In genomic region chr1:8822383-8823294, GRCh38 we compare ENCODE assay signal across 8 cellular contexts. TPM values are rescaled to one million over a fixed set of nuclear protein-coding genes. Genes with fewer than 3 reads are reported as not detected.
DNase-seq lines count a peak whose midpoint lies in the region; ATAC-seq, FAIRE-seq and TF ChIP-seq lines count a peak whose summit lies in the region.

No MANE protein-coding gene starts in this region.

- 0 out of 4 replicates have a peak overlapping the region, but pooled peaks of 1 of the 2 experiments have one; percentile 0 for H4K8ac ChIP-seq in IMR-90 (ENCODE audit: low read depth in 2 of 2, low read length in 2 of 2)

- H2AFZ ChIP-seq in IMR-90 (replicated peaks; ENCODE audit: low read length, poor library complexity) (no peak overlapping the region), SK-N-SH (ENCODE audit: low read depth) (no peak overlapping the region)

- peaks cover 17% of the 10 kb centered on the region for H3F3A ChIP-seq in SK-N-SH (replicated peaks; ENCODE audit: insufficient read depth)

- H3K4me1 ChIP-seq in A549, result peaks cover 18% of the 10 kb centered on the region
- H3K4me1 ChIP-seq in IMR-90 (ENCODE audit: control insufficient read depth, insufficient read depth, low read length), result peaks cover 8% of the 10 kb centered on the region
- peaks cover 2 to 23% of the 10 kb centered on the region in 2 experiments; a peak in 3 of 4 replicates for H3K4me1 ChIP-seq in SK-N-SH (ENCODE audit: control insufficient read depth in 1 of 2, insufficient read depth in 2 of 2, low read depth in 1 of 2, low read length in 1 of 2)
- peaks cover 0 to 43% (median 28%) of the 10 kb centered on the region in 9 donors for H3K4me1 ChIP-seq in heart right ventricle
- H3K4me1 ChIP-seq in thymus (ENCODE audit: control insufficient read depth, insufficient read depth, low read length), result no peaks in the 10 kb centered on the region

- H3K18ac ChIP-seq in IMR-90 (ENCODE audit: low read depth, low read length), result no peak overlapping the region

- H4K91ac ChIP-seq in IMR-90 (ENCODE audit: insufficient read depth, low read depth, low read length), result no peak overlapping the region

- no peak for DNase-seq in A549 (ENCODE audit: low read depth in 1 of 2, low spot score in 1 of 2)
- DNase-seq in IMR-90, result peak; percentile 89
- peak; percentile 58 for DNase-seq in SK-N-SH
- peak in 1 of 2 donors; percentile 51 for DNase-seq in heart right ventricle
- DNase-seq in stimulated activated CD4-positive, alpha-beta T cell treated with anti-CD3 and anti-CD28 coated beads, Interleukin-4, amount 100 ng/mL, for 24 hours, result no peak
- no peak for DNase-seq in NOMO-1 treated with DMSO at 0.1 percent for 48 hours (lab: John Stamatoyannopoulos, UW; ENCODE audit: unreplicated experiment)

- H3K9me3 ChIP-seq in A549 (no peaks in the 10 kb centered on the region), IMR-90 (ENCODE audit: control insufficient read depth, insufficient read depth, low read length) (no peaks in the 10 kb centered on the region), SK-N-SH (no peaks in the 10 kb centered on the region), heart right ventricle (no peaks in the 10 kb centered on the region), thymus (ENCODE audit: control insufficient read depth) (no peaks in the 10 kb centered on the region)

- no peak overlapping the region for H2BK5ac ChIP-seq in IMR-90 (ENCODE audit: low read depth, low read length, poor library complexity, severe bottlenecking)

- H3K4me2 ChIP-seq in A549 (peak overlapping the region; percentile 34; the same call in 1 of the 3 replicates), IMR-90 (ENCODE audit: low read depth, low read length) (peak overlapping the region; percentile 21), SK-N-SH (peak overlapping the region; percentile 27; the same call in 1 of the 2 replicates)

- no peak overlapping the region for H2BK15ac ChIP-seq in IMR-90 (ENCODE audit: low read depth, low read length)

- no peaks in the 10 kb centered on the region for H3K79me2 ChIP-seq in SK-N-SH (ENCODE audit: insufficient read depth)

- 0 out of 2 replicates have a peak overlapping the region, but pooled peaks have one; percentile 1 for H2BK120ac ChIP-seq in IMR-90 (ENCODE audit: low read depth, low read length)

- no peak for FAIRE-seq in A549 (lab: Jason Lieb, UNC)

- H3K23ac ChIP-seq in IMR-90 (ENCODE audit: low read depth, low read length), result no peak overlapping the region

- TF ChIP-seq CTCF in A549 (IDR thresholded peaks at IDR 0.05) (no peak), IMR-90 (conservative IDR thresholded peaks at IDR 0.05; ENCODE audit: low read depth, low read length) (no peak), SK-N-SH (IDR thresholded peaks at IDR 0.05) (no peak), heart right ventricle (IDR thresholded peaks at IDR 0.05) (no peak)

- in situ Hi-C loops in IMR-90 (cut with MboI; ENCODE audit: low sequenced_read_pairs), result no loop called here

- no peak overlapping the region for H2BK20ac ChIP-seq in IMR-90 (ENCODE audit: low read depth, low read length)

- H3K9me2 ChIP-seq in SK-N-SH, result no peaks in the 10 kb centered on the region

- no peaks in the 10 kb centered on the region for H3K79me1 ChIP-seq in IMR-90 (ENCODE audit: low read depth in 1 of 2, low read length in 2 of 2)

- no peak overlapping the region for H3K9ac ChIP-seq in IMR-90 (ENCODE audit: low read depth, low read length)
- H3K9ac ChIP-seq in SK-N-SH, result no peak overlapping the region

- POLR2A ChIA-PET in A549 (lab: Yijun Ruan, JAX) (no interaction called here), IMR-90 (lab: Charles Lee; ENCODE audit: unreplicated experiment) (no interaction called here), SK-N-SH (lab: Yijun Ruan, JAX) (interaction anchor here (0.5 kb wide), 1 partner anchor 14 kb away, joined by 5 read pairs; no protein-coding TSS in a partner anchor)

- ATAC-seq in A549 (0 out of 6 replicates have a peak, but pooled peaks of 1 of the 2 experiments have one; percentile 44), IMR-90 (ENCODE audit: low read depth) (peak; percentile 71), heart right ventricle (peak in 7 of 8 donors; percentile 62 to 83 (median 77)), GM21526 (IDR thresholded peaks at IDR 0.05; ENCODE audit: low FRiP score, unreplicated experiment) (no peak)

- H3K36me3 ChIP-seq in IMR-90 (ENCODE audit: control insufficient read depth, insufficient read depth, low read length) (no peaks in the 10 kb centered on the region), SK-N-SH (replicated peaks in 1 of 2; ENCODE audit: control insufficient read depth in 1 of 2, insufficient read depth in 2 of 2, low read length in 1 of 2) (no peaks in the 10 kb centered on the region), heart right ventricle (no peaks in the 10 kb centered on the region), thymus (ENCODE audit: control insufficient read depth, insufficient read depth) (no peaks in the 10 kb centered on the region)

- CTCF ChIA-PET in A549 (lab: Yijun Ruan, JAX) (interaction anchor here (4.2 kb wide), 1 partner anchor 26 kb away, joined by 21 read pairs; no protein-coding TSS in a partner anchor), IMR-90 (lab: Yijun Ruan, JAX) (no interaction called here), SK-N-SH (lab: Yijun Ruan, JAX) (interaction anchor here (1.0 to 3.9 kb wide), 4 partner anchors 17 to 97 kb away, joined by 3 to 19 read pairs (median 4); no protein-coding TSS in a partner anchor)

- intact Hi-C loops in IMR-90 (cut with micrococcal nuclease), result no loop called here
- intact Hi-C loops in heart right ventricle (cut with DNase I), result no loop called here

- no peak for TF ChIP-seq RAD21 in A549 (conservative IDR thresholded peaks at IDR 0.05 in 1 of 2, IDR thresholded peaks at IDR 0.05 in 1 of 2)
- no peak for TF ChIP-seq RAD21 in IMR-90 (IDR thresholded peaks at IDR 0.05; ENCODE audit: low read length)
- no peak for TF ChIP-seq RAD21 in SK-N-SH (IDR thresholded peaks at IDR 0.05; ENCODE audit: low read length)

- no peak overlapping the region for H3K14ac ChIP-seq in IMR-90 (replicated peaks; ENCODE audit: low read depth, low read length)

- H3K27me3 ChIP-seq in IMR-90 (ENCODE audit: control insufficient read depth, insufficient read depth, low read length) (no peaks in the 10 kb centered on the region), SK-N-SH (ENCODE audit: insufficient read depth) (no peaks in the 10 kb centered on the region), heart right ventricle (no peaks in the 10 kb centered on the region), thymus (ENCODE audit: control insufficient read depth, insufficient read depth) (no peaks in the 10 kb centered on the region)

- no peak overlapping the region for H3K56ac ChIP-seq in IMR-90 (ENCODE audit: extremely low read depth, insufficient read depth, low read length)

- H4K5ac ChIP-seq in IMR-90 (ENCODE audit: low read depth, low read length), result no peak overlapping the region

- 70% methylated on average over 10 of the region's 10 CpGs for WGBS in A549 (ENCODE audit: missing lambda C conversion rate)
- 100% methylated on average over 2 of the region's 10 CpGs; no CpG with 5 or more reads in 1 of the 2 experiments for WGBS in IMR-90 (ENCODE audit: extremely low coverage in 2 of 2, insufficient read length in 1 of 2), 2 experiments
- whole genome bisulfite sequencing in SK-N-SH (ENCODE audit: low lambda C conversion rate), result 68% methylated on average over 8 of the region's 10 CpGs
- WGBS in heart right ventricle, 2 donors, result 50 to 59% methylated on average over 10 of the region's 10 CpGs
- 89% methylated on average over 10 of the region's 10 CpGs for WGBS in thymus

- H4K20me1 ChIP-seq in IMR-90 (ENCODE audit: insufficient read depth, low read length) (no peaks in the 10 kb centered on the region), SK-N-SH (ENCODE audit: insufficient read depth) (no peaks in the 10 kb centered on the region)

- no peak overlapping the region for H2AK9ac ChIP-seq in IMR-90 (replicated peaks; ENCODE audit: low read depth, low read length, poor library complexity)

- H3K27ac ChIP-seq in A549 (peak overlapping the region in 1 of 2 experiments; percentile 5; a peak in 1 of 6 replicates), IMR-90 (ENCODE audit: insufficient read depth, low read length) (no peak overlapping the region; the same call in 1 of the 2 replicates), SK-N-SH (ENCODE audit: low read depth in 2 of 2, low read length in 1 of 2) (peak overlapping the region; percentile 54 to 55; a peak in 3 of 4 replicates), heart right ventricle (peak overlapping the region in 9 of 10 donors; percentile 4 to 70 (median 41)), thymus (ENCODE audit: low read depth) (peak overlapping the region; percentile 70)

- H3K4ac ChIP-seq in IMR-90 (ENCODE audit: low read depth, low read length), result 0 out of 2 replicates have a peak overlapping the region, but pooled peaks have one; percentile 8

- H3K4me3 ChIP-seq in A549 (no peak overlapping the region), IMR-90 (ENCODE audit: insufficient read depth, low read depth, low read length) (no peak overlapping the region), SK-N-SH (ENCODE audit: low read depth in 2 of 2, low read length in 1 of 2) (no peak overlapping the region), heart right ventricle (no peak overlapping the region), thymus (ENCODE audit: low read length) (no peak overlapping the region)

- TF ChIP-seq POLR2A in A549 (IDR thresholded peaks at IDR 0.05; ENCODE audit: low read length), result no peak
- no peak for TF ChIP-seq POLR2A in IMR-90 (IDR thresholded peaks at IDR 0.05; ENCODE audit: low read depth, low read length)

- no peaks in the 10 kb centered on the region for H3K9me1 ChIP-seq in IMR-90 (ENCODE audit: insufficient read depth, low read length)

- H2AK5ac ChIP-seq in IMR-90 (ENCODE audit: low read depth, low read length), result no peak overlapping the region; the same call in 1 of the 2 replicates

- no TSS peak for BruUV-seq in IMR-90 (replicated peaks; lab: Mats Ljungman, UMichigan)

- TF ChIP-seq EP300 in A549 (IDR thresholded peaks at IDR 0.05) (no peak), SK-N-SH (IDR thresholded peaks at IDR 0.05; ENCODE audit: borderline replicate concordance in 1 of 2, low read depth in 1 of 2, low read length in 1 of 2) (peak in 1 of 2 experiments; percentile 19; a peak in 1 of 4 replicates)

- dilution Hi-C loops in IMR-90 (cut with HindIII; ENCODE audit: low sequenced_read_pairs, unreplicated experiment), result no loop called here

RNA-seq across cellular contexts. Expression of gene RERE, which starts 5.2 kb away (rescaled TPM):
- polyA plus RNA-seq in A549 (2011; rRNA removed), result 12.6 and 36.8 TPM in 2 replicates
- 8.3 and 8.5 TPM in 2 replicates for polyA plus RNA-seq in A549 (2012; cell fraction: cytosol; rRNA removed)
- 10.2 and 20.1 TPM in 2 replicates for polyA plus RNA-seq in A549 (2012; cell fraction: nucleus; rRNA removed)
- polyA plus RNA-seq in A549 (2017; fragmentation: RNase III; extraction: RNeasy Plus Mini Kit Qiagen cat#74134 plus additional on column Dnase treatment), result 22.0 to 28.6 TPM (median 27.9 TPM) in 3 replicates
- 74.2 and 81.5 TPM in 2 replicates for polyA minus RNA-seq in A549 (2011; rRNA and poly(A)+ RNA removed)
- total RNA-seq in IMR-90 (2012; rRNA removed), result 11.5 and 15.8 TPM in 2 replicates
- polyA plus RNA-seq in IMR-90 (2012; rRNA removed), result 13.5 and 25.1 TPM in 2 replicates
- polyA plus RNA-seq in IMR-90 (2012; cell fraction: cytosol; rRNA removed), result 7.6 and 12.1 TPM in 2 replicates
- polyA plus RNA-seq in IMR-90 (2012; cell fraction: nucleus; rRNA removed; ENCODE audit: low replicate concordance), result 27.4 and 39.6 TPM in 2 replicates
- 4.1 and 8.1 TPM in 2 replicates for polyA plus RNA-seq in SK-N-SH (2012; rRNA removed)
- polyA plus RNA-seq in SK-N-SH (2012; cell fraction: cytosol; rRNA removed), result 8.4 and 12.9 TPM in 2 replicates
- 36.4 and 41.6 TPM in 2 replicates for polyA plus RNA-seq in SK-N-SH (2012; cell fraction: nucleus; rRNA removed)
- total RNA-seq in heart right ventricle, result 100 to 1,000 TPM; 107 to 163 (median 144) TPM
- 10 to 100 TPM; 46.5 to 62.3 TPM for polyA plus RNA-seq in heart right ventricle
- polyA plus RNA-seq in thymus, result 22.9 TPM

RNA-seq across cellular contexts. Expression of gene ENO1, which starts 55.8 kb away (rescaled TPM):
- 1,899 and 1,948 TPM in 2 replicates for polyA plus RNA-seq in A549 (2011; rRNA removed)
- 2,304 and 2,482 TPM in 2 replicates for polyA plus RNA-seq in A549 (2012; cell fraction: cytosol; rRNA removed)
- polyA plus RNA-seq in A549 (2012; cell fraction: nucleus; rRNA removed), result 3,157 and 3,429 TPM in 2 replicates
- polyA plus RNA-seq in A549 (2017; fragmentation: RNase III; extraction: RNeasy Plus Mini Kit Qiagen cat#74134 plus additional on column Dnase treatment), result 2,937 to 2,981 TPM (median 2,952 TPM) in 3 replicates
- polyA minus RNA-seq in A549 (2011; rRNA and poly(A)+ RNA removed), result 2,309 and 2,515 TPM in 2 replicates
- 2,952 and 3,643 TPM in 2 replicates for total RNA-seq in IMR-90 (2012; rRNA removed)
- 2,094 and 2,125 TPM in 2 replicates for polyA plus RNA-seq in IMR-90 (2012; rRNA removed)
- polyA plus RNA-seq in IMR-90 (2012; cell fraction: cytosol; rRNA removed), result 1,308 and 1,582 TPM in 2 replicates
- polyA plus RNA-seq in IMR-90 (2012; cell fraction: nucleus; rRNA removed; ENCODE audit: low replicate concordance), result 1,133 and 1,170 TPM in 2 replicates
- 1,578 and 1,599 TPM in 2 replicates for polyA plus RNA-seq in SK-N-SH (2012; rRNA removed)
- 1,008 and 1,227 TPM in 2 replicates for polyA plus RNA-seq in SK-N-SH (2012; cell fraction: cytosol; rRNA removed)
- polyA plus RNA-seq in SK-N-SH (2012; cell fraction: nucleus; rRNA removed), result 1,203 and 1,510 TPM in 2 replicates
- 100 to 1,000 TPM; 104 to 472 (median 141) TPM for total RNA-seq in heart right ventricle
- 100 to 1,000 TPM in 1 of 2 donors, 10 to 100 TPM in 1; 73.3 to 581 TPM for polyA plus RNA-seq in heart right ventricle
- 261 TPM for polyA plus RNA-seq in thymus

Comparison
In these comparisons a context has a peak if more than half of its experiments do, and no peak if none do; other contexts are left out.
1. DNase-seq: peak in IMR-90 (single experiment) and SK-N-SH (single experiment); none in A549 (0 of 2), stimulated activated CD4-positive, alpha-beta T cell treated with anti-CD3 and anti-CD28 coated beads, Interleukin-4, amount 100 ng/mL, for 24 hours (single experiment) and NOMO-1 treated with DMSO at 0.1 percent for 48 hours (single experiment).
2. Peak in every context shown above with its lines, with median percentiles within 50 percentile points of each other: H3K4me2 ChIP-seq.